Comparison of ENCODE assay signal across 12 cellular contexts in the genomic region with DNA sequence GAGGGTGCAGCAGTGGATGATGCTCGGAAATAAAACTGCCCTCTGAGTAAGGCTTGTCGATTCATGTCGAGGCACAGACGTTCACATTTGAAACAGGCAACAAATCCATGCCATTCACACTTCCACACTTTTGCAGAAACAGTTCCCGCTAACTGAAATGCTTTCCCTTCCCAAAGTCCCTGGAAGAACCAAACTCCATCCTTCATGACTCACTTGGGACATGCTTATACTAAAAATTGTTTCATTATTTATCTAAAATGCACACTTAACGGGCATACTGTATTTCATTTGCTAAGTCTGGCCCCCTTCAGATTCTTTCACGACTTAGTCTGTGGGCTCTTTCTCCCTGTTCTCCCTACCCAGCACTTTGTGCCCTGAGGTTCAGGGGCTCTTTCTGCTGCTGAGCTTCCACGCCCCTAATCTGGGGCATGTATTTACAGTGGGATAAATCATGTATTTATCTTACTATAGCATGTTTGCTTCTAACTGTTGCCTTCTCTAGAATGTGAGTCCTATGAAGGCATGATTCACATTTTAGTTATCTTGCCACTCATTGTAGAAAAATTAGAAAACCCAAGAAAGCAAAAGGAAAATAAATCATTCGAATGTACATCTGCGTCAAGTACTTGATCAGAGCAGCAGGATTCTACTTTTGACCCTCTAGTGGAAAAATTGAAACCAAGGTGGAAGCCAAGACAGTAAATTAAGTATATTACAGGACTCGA. TPM values are rescaled to one million over a fixed set of nuclear protein-coding genes. Genes with fewer than 3 reads are reported as not detected.
A peak's percentile ranks its signal among the peaks of the same experiment; 100 is the strongest.
DNase-seq lines count a peak whose midpoint lies in the region; ATAC-seq and TF ChIP-seq lines count a peak whose summit lies in the region.
"Had no signal": no experiment of that assay in that cellular context is flagged by ENCODE, and none has a peak within 500 bp of the region (broad histone marks: within the 10 kb centered on the region; RNA-seq: fewer than 3 reads in every experiment).

No MANE protein-coding gene starts in this region.

- H3K9me3 ChIP-seq in gastroesophageal sphincter (no peaks in the 10 kb centered on the region), subcutaneous abdominal adipose tissue (ENCODE audit: control insufficient read depth in 5 of 5, low read length in 5 of 5) (no peaks in the 10 kb centered on the region)

- H3K9me3 Mint-ChIP-seq in activated T-cell treated with anti-CD3 and anti-CD28 coated beads, Interleukin-2, amount 50 U/mL, for 72 hours = no peaks in the 10 kb centered on the region
- H3K9me3 Mint-ChIP-seq: IgD-negative memory B cell had no signal

- TF ChIP-seq EP300 in gastroesophageal sphincter (IDR thresholded peaks at IDR 0.05) = no peak

- H3K4me1 ChIP-seq in gastroesophageal sphincter (peaks cover 0 to 68% (median 31%) of the 10 kb centered on the region in 3 donors), subcutaneous abdominal adipose tissue (ENCODE audit: control insufficient read depth in 5 of 5, insufficient read depth in 5 of 5, low read length in 5 of 5) (peaks cover 2 to 62% (median 55%) of the 10 kb centered on the region in 5 donors)

- in situ Hi-C loops in G401 (cut with HindIII; ENCODE audit: low sequenced_read_pairs) = loop anchor here (10.0 to 25.0 kb wide), 2 partner anchors 63 to 131 kb away; partner anchors contain the start of gene EEF1G

- H3K27me3 ChIP-seq in gastroesophageal sphincter (no peaks in the 10 kb centered on the region), subcutaneous abdominal adipose tissue (ENCODE audit: control insufficient read depth in 5 of 5, insufficient read depth in 4 of 5, low read length in 5 of 5) (no peaks in the 10 kb centered on the region)

- no peaks in the 10 kb centered on the region for H3K36me3 Mint-ChIP-seq in activated T-cell treated with anti-CD3 and anti-CD28 coated beads, Interleukin-2, amount 50 U/mL, for 72 hours (ENCODE audit: insufficient read depth in 2 of 2)
- H3K36me3 Mint-ChIP-seq: IgD-negative memory B cell had no signal

- H3K4me3 Mint-ChIP-seq in activated T-cell treated with anti-CD3 and anti-CD28 coated beads, Interleukin-2, amount 50 U/mL, for 72 hours = no peak overlapping the region

- H3K9ac ChIP-seq in subcutaneous abdominal adipose tissue (ENCODE audit: low read length in 5 of 5) = no peak overlapping the region

- DNase-seq in activated T-cell treated with anti-CD3 and anti-CD28 coated beads, Interleukin-2, amount 50 U/mL, for 72 hours = no peak
- DNase-seq in activated T-cell treated with anti-CD3 and anti-CD28 coated beads, Interleukin-2, amount 50 U/mL, for 48 hours = no peak
- DNase-seq in left cardiac atrium (no peak), G401 (ENCODE audit: low spot score) (no peak)
- DNase-seq: NCI-H2107; PC-9; stimulated activated naive CD4-positive, alpha-beta T cell had no signal

- H3K27me3 Mint-ChIP-seq in activated T-cell treated with anti-CD3 and anti-CD28 coated beads, Interleukin-2, amount 50 U/mL, for 72 hours (ENCODE audit: low read depth) = no peaks in the 10 kb centered on the region

- H3K36me3 ChIP-seq in gastroesophageal sphincter (no peaks in the 10 kb centered on the region), subcutaneous abdominal adipose tissue (ENCODE audit: control insufficient read depth in 5 of 5, insufficient read depth in 5 of 5, low read length in 5 of 5) (peaks cover 0 to 2% (median 0%) of the 10 kb centered on the region in 5 donors)

- peaks cover 83% of the 10 kb centered on the region for H3K4me1 Mint-ChIP-seq in activated T-cell treated with anti-CD3 and anti-CD28 coated beads, Interleukin-2, amount 50 U/mL, for 72 hours (ENCODE audit: low read depth)

- no peak overlapping the region for H3K4me3 ChIP-seq in gastroesophageal sphincter
- H3K4me3 ChIP-seq in subcutaneous abdominal adipose tissue (ENCODE audit: low read depth in 1 of 5, low read length in 5 of 5) = no peak overlapping the region
- H3K4me3 ChIP-seq: PC-9 had no signal

- WGBS in gastroesophageal sphincter (ENCODE audit: low coverage in 1 of 2), 2 donors = 32 to 53% methylated on average over 6 to 11 of the region's 11 CpGs

- H3K27ac Mint-ChIP-seq in activated T-cell treated with anti-CD3 and anti-CD28 coated beads, Interleukin-2, amount 50 U/mL, for 72 hours = peak overlapping the region; percentile 54
- H3K27ac Mint-ChIP-seq: IgD-negative memory B cell had no signal

- TF ChIP-seq POLR2A in gastroesophageal sphincter (IDR thresholded peaks at IDR 0.05) = no peak

- intact Hi-C loops in left cardiac atrium (cut with DNase I) = no loop called here

- 0 out of 2 replicates have a peak overlapping the region, but pooled peaks have one; percentile 53 for H3K27ac ChIP-seq in VCaP
- peak overlapping the region in 3 of 4 donors; percentile 71 to 85 (median 82) for H3K27ac ChIP-seq in gastroesophageal sphincter
- peak overlapping the region; percentile 13 for H3K27ac ChIP-seq in subcutaneous abdominal adipose tissue (ENCODE audit: low read depth, low read length)
- H3K27ac ChIP-seq: PC-9 had no signal

- TF ChIP-seq CTCF in VCaP (conservative IDR thresholded peaks at IDR 0.05) (no peak), gastroesophageal sphincter (IDR thresholded peaks at IDR 0.05) (no peak)

- ATAC-seq in activated T-cell treated with anti-CD3 and anti-CD28 coated beads, Interleukin-2, amount 50 U/mL, for 72 hours (replicated peaks in 1 of 2) = no peak
- ATAC-seq in gastroesophageal sphincter (no peak), left cardiac atrium (no peak), HG03442 (IDR thresholded peaks at IDR 0.05; ENCODE audit: unreplicated experiment) (no peak)

RNA-seq across cellular contexts. Expression of gene SCGB1A1, which starts 12.5 kb away (rescaled TPM):
- not detected for total RNA-seq in activated T-cell treated with anti-CD3 and anti-CD28 coated beads, Interleukin-2, amount 50 U/mL, for 72 hours
- not detected for total RNA-seq in gastroesophageal sphincter
- total RNA-seq in left cardiac atrium = not detected
- total RNA-seq in G401 (2014; rRNA removed; shearing (Covaris generic)) = not detected in 2 replicates
- total RNA-seq: PC-9 had no signal

Comparison
In these comparisons a context has a peak if more than half of its experiments do, and no peak if none do; other contexts are left out.
1. H3K27ac ChIP-seq: peak in every context shown above with its lines; median percentile 82 in gastroesophageal sphincter; 53 in VCaP; 13 in subcutaneous abdominal adipose tissue.